28 cellular contexts compared by ENCODE assay signal in the genomic region with DNA sequence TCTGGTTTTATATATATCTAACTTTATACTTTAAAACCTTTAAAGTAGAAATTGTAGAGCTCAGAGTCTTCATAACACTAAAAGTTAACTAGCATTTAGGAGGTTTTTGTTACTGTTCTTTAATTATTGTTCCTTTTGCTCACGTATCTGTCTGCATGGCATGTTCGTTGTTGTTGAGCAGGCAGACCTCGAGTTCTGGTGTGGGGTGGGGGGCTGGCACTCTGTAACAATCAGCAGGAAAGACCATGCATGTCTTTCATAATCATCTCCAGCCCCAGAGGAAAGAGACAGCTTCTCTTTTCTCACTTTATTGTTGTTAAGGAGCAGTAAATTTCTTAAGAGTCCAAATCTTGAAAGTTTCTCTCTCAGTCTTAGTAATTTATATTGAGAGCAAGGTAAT.
"Had no signal": no experiment of that assay in that cellular context is flagged by ENCODE, and none has a peak within 500 bp of the region (broad histone marks: within the 10 kb centered on the region; RNA-seq: fewer than 3 reads in every experiment).

No MANE protein-coding gene starts in this region.

- H3K27ac ChIP-seq: transverse colon, uterus, WERI-Rb-1 had no signal

- H3K36me3 ChIP-seq: uterus had no signal

- H3K9me3 ChIP-seq: suprapubic skin, transverse colon, uterus had no signal

- H3K27me3 ChIP-seq: suprapubic skin, transverse colon, uterus had no signal

- ATAC-seq: activated CD8-positive, alpha-beta T cell treated with anti-CD3 and anti-CD28 coated beads, Interleukin-2, amount 10 ng/mL, durations not matched to agents 7 days and 5 days; left ventricle myocardium superior; sciatic nerve; stimulated activated effector memory CD8-positive, alpha-beta T cell treated with anti-CD3 and anti-CD28 coated beads, Interleukin-12 subunit alpha, Interleukin-12 subunit beta, amount 100 ng/mL, for 72 hours; stimulated activated naive CD8-positive, alpha-beta T cell treated with anti-CD3 and anti-CD28 coated beads, Interleukin-15, amount 100 ng/mL, for 72 hours had no signal

- H3K27ac Mint-ChIP-seq: activated T-helper 2 cell treated with anti-CD3 and anti-CD28 coated beads, Interferon-gamma antibody, Interleukin-2, Interleukin-4, amounts not matched to agents 10 μg/mL and 5 μg/mL and 100 μg/mL, durations not matched to agents 14 hours and 24 hours and 36 hours; stimulated activated effector memory CD8-positive, alpha-beta T cell treated with anti-CD3 and anti-CD28 coated beads, Interleukin-12 subunit alpha, Interleukin-12 subunit beta, amount 100 ng/mL, for 72 hours had no signal

- H3K9me3 Mint-ChIP-seq: activated T-helper 2 cell treated with anti-CD3 and anti-CD28 coated beads, Interferon-gamma antibody, Interleukin-2, Interleukin-4, amounts not matched to agents 10 μg/mL and 5 μg/mL and 100 μg/mL, durations not matched to agents 14 hours and 24 hours and 36 hours; memory B cell; naive B cell; stimulated activated effector memory CD8-positive, alpha-beta T cell treated with anti-CD3 and anti-CD28 coated beads, Interleukin-12 subunit alpha, Interleukin-12 subunit beta, amount 100 ng/mL, for 72 hours; stimulated activated naive CD8-positive, alpha-beta T cell treated with anti-CD3 and anti-CD28 coated beads, Interleukin-15, amount 100 ng/mL, for 72 hours had no signal

- DNase-seq: activated CD4-positive, alpha-beta T cell treated with anti-CD3 and anti-CD28 coated beads, Interleukin-2, amount 50 U/mL, for 1 hour; activated CD4-positive, CD25-positive, alpha-beta regulatory T cell treated with anti-CD3 and anti-CD28 coated beads, Interleukin-2, amount 50 U/mL, for 72 hours; activated CD8-positive, alpha-beta T cell treated with anti-CD3 and anti-CD28 coated beads, Interleukin-2, amount 10 ng/mL, durations not matched to agents 7 days and 5 days; activated naive CD4-positive, alpha-beta T cell; erythroblast; foreskin melanocyte; glutamatergic neuron; hippocampal formation; kidney glomerular epithelial cell; left ventricle myocardium superior; naive B cell; posterior cingulate gyrus; small intestine; stimulated activated CD4-positive, alpha-beta T cell treated with anti-CD3 and anti-CD28 coated beads, Interleukin-2, amount 100 ng/mL, for 24 hours; stimulated activated naive CD8-positive, alpha-beta T cell treated with anti-CD3 and anti-CD28 coated beads, Interleukin-15, amount 100 ng/mL, for 72 hours; T-helper 1 cell; transverse colon; uterus; WERI-Rb-1 had no signal

- H3K27me3 Mint-ChIP-seq: activated naive CD8-positive, alpha-beta T cell; memory B cell; naive B cell; stimulated activated naive CD8-positive, alpha-beta T cell treated with anti-CD3 and anti-CD28 coated beads, Interleukin-15, amount 100 ng/mL, for 72 hours had no signal

- H3K4me3 Mint-ChIP-seq: activated CD8-positive, alpha-beta T cell treated with anti-CD3 and anti-CD28 coated beads, Interleukin-2, amount 10 ng/mL, durations not matched to agents 7 days and 5 days; activated naive CD8-positive, alpha-beta T cell; memory B cell; naive B cell; stimulated activated effector memory CD8-positive, alpha-beta T cell treated with anti-CD3 and anti-CD28 coated beads, Interleukin-12 subunit alpha, Interleukin-12 subunit beta, amount 100 ng/mL, for 72 hours; stimulated activated naive CD8-positive, alpha-beta T cell treated with anti-CD3 and anti-CD28 coated beads, Interleukin-15, amount 100 ng/mL, for 72 hours had no signal

- FAIRE-seq: bronchial epithelial cell, endometrium, small intestine, TTC549 had no signal

- H3K4me1 Mint-ChIP-seq: memory B cell; stimulated activated effector memory CD8-positive, alpha-beta T cell treated with anti-CD3 and anti-CD28 coated beads, Interleukin-12 subunit alpha, Interleukin-12 subunit beta, amount 100 ng/mL, for 72 hours; stimulated activated naive CD8-positive, alpha-beta T cell treated with anti-CD3 and anti-CD28 coated beads, Interleukin-15, amount 100 ng/mL, for 72 hours had no signal

- H3K4me3 ChIP-seq: suprapubic skin, transverse colon, uterus had no signal

- H3K4me1 ChIP-seq: transverse colon, uterus had no signal
